ENCODE assay signal across 7 cellular contexts in the genomic region with DNA sequence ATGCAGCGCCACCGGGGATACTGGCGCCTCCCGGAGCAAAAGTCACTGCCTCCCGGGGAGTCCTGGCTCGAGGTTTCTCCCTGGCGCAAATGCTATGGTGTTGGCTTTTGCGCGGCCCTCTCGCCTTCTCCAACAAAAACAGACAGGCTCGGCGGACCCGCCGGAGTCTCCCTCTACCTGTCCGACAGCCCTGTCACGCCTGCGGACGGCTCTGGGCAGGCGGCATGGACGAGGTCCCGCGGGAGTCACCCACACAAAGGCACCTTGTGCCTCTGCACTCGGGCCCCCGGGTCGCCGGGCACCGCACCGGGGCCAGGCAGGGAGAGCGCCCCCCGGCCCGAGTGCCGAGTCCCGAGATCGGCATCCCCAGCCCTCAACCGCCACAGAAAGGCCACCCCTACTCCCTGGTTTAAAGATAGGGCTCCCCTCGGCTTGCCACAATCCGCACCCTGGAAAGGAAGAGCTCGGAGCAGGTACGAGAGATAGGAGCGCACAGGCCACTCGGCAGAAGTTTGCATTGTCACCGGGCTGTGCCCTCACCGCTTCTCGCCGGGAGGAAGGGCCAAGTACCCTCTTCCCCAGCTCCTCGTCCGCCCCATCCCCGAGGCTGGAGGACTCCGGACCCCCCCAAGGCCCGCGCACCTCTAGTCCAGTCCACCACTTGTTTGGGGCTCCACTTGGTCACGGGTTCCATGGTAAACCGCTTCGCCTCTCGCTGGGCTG. TPM values are rescaled to one million over a fixed set of nuclear protein-coding genes. Genes with fewer than 3 reads are reported as not detected.
DNase-seq lines count a peak whose midpoint lies in the region; FAIRE-seq and TF ChIP-seq lines count a peak whose summit lies in the region.

No MANE protein-coding gene starts in this region.

- peaks cover 16% of the 10 kb centered on the region; the same call in 1 of the 2 replicates for H3K27me3 ChIP-seq in H9 (ENCODE audit: insufficient read depth, low read length)
- H3K27me3 ChIP-seq in brain microvascular endothelial cell (replicated peaks) = no peaks in the 10 kb centered on the region
- peaks cover 0 to 3% (median 0%) of the 10 kb centered on the region in 5 donors for H3K27me3 ChIP-seq in subcutaneous abdominal adipose tissue (ENCODE audit: control insufficient read depth in 5 of 5, insufficient read depth in 4 of 5, low read length in 5 of 5)

- no peak overlapping the region for H2BK5ac ChIP-seq in H9 (ENCODE audit: insufficient read length, low read length)

- H3K14ac ChIP-seq in H9 (ENCODE audit: insufficient read depth, low read length) = peak overlapping the region; percentile 7

- in situ Hi-C loops in brain microvascular endothelial cell (cut with HindIII; ENCODE audit: low pct_ligation_motif_present, low sequenced_read_pairs) = no loop called here

- no peaks in the 10 kb centered on the region; a peak in 1 of 5 replicates for H3K9me3 Mint-ChIP-seq in H9

- H2AFZ ChIP-seq in H9 (ENCODE audit: low read length) = no peak overlapping the region

- H4K8ac ChIP-seq in H9 (replicated peaks; ENCODE audit: insufficient read length, low read depth, low read length) = no peak overlapping the region

- no peak for FAIRE-seq in GM12892 (lab: Jason Lieb, UNC)

- peak overlapping the region; percentile 81 for H3K9ac ChIP-seq in H9 (ENCODE audit: extremely low read depth, insufficient read length, low read length)
- peak overlapping the region in 4 of 5 donors; percentile 48 to 72 (median 65) for H3K9ac ChIP-seq in subcutaneous abdominal adipose tissue (ENCODE audit: low read length in 5 of 5)

- H3K23ac ChIP-seq in H9 (ENCODE audit: insufficient read length, low read depth, low read length) = no peak overlapping the region

- no peak for TF ChIP-seq CTCF in H9 (conservative IDR thresholded peaks at IDR 0.05)
- TF ChIP-seq CTCF in brain microvascular endothelial cell (IDR thresholded peaks at IDR 0.05; ENCODE audit: low read depth, low read length, missing control alignments) = no peak

- no peaks in the 10 kb centered on the region for H3K79me2 ChIP-seq in H9 (ENCODE audit: insufficient read depth, low read length)

- H3K79me1 ChIP-seq in H9 (ENCODE audit: insufficient read depth, low read depth, low read length, poor library complexity, severe bottlenecking) = no peaks in the 10 kb centered on the region

- H3K27ac Mint-ChIP-seq in H9 = no peak overlapping the region

- DNase-seq in GM12892 (ENCODE audit: insufficient read length) (peak; percentile 15), H9 (peak; percentile 47), NCI-H146 (lab: John Stamatoyannopoulos, UW) (peak; percentile 65), brain microvascular endothelial cell (no peak), left kidney (ENCODE audit: low read depth, low spot score) (peak; percentile 62), cortex of kidney (lab: John Stamatoyannopoulos, UW) (no peak)

- no peak overlapping the region for H3K56ac ChIP-seq in H9 (ENCODE audit: insufficient read length, low read depth, low read length)

- no peak overlapping the region for H4K91ac ChIP-seq in H9 (ENCODE audit: insufficient read length, low read depth, low read length)

- peaks cover 7% of the 10 kb centered on the region; the same call in 1 of the 2 replicates for H3K4me1 ChIP-seq in H9 (ENCODE audit: insufficient read depth, low read length)
- peaks cover 0 to 29% (median 22%) of the 10 kb centered on the region in 5 donors for H3K4me1 ChIP-seq in subcutaneous abdominal adipose tissue (ENCODE audit: control insufficient read depth in 5 of 5, insufficient read depth in 5 of 5, low read length in 5 of 5)

- peaks cover 61% of the 10 kb centered on the region for H3K27me3 Mint-ChIP-seq in H9 (ENCODE audit: low read depth)

- peaks cover 12% of the 10 kb centered on the region for H3K23me2 ChIP-seq in H9 (ENCODE audit: insufficient read length, low read depth, low read length, poor library complexity, severe bottlenecking)

- TF ChIP-seq POLR2A in GM12892 (IDR thresholded peaks at IDR 0.05; ENCODE audit: low read depth, low read length) = no peak

- H2BK12ac ChIP-seq in H9 (ENCODE audit: insufficient read length, low read depth, low read length) = no peak overlapping the region

- H2BK120ac ChIP-seq in H9 (ENCODE audit: low read depth, low read length, poor library complexity, severe bottlenecking) = no peak overlapping the region

- H4K5ac ChIP-seq in H9 (ENCODE audit: insufficient read length, low read depth, low read length) = no peak overlapping the region

- H3K9me3 ChIP-seq in H9 (ENCODE audit: control insufficient read depth, low read depth, low read length) = no peaks in the 10 kb centered on the region
- no peaks in the 10 kb centered on the region for H3K9me3 ChIP-seq in subcutaneous abdominal adipose tissue (ENCODE audit: control insufficient read depth in 5 of 5, low read length in 5 of 5)

- H3T11ph ChIP-seq in H9 (ENCODE audit: low read length) = no peak overlapping the region

- no peak overlapping the region for H2AK5ac ChIP-seq in H9 (ENCODE audit: insufficient read length, low read length)

- H2BK15ac ChIP-seq in H9 (ENCODE audit: low read depth, low read length) = no peak overlapping the region; the same call in 1 of the 2 replicates

- peaks cover 0 to 22% (median 0%) of the 10 kb centered on the region in 3 experiments; a peak in 3 of 7 replicates for H3K36me3 Mint-ChIP-seq in H9 (ENCODE audit: insufficient read depth in 1 of 3, low read depth in 3 of 3)

- H4K20me1 ChIP-seq in H9 (ENCODE audit: control insufficient read depth, insufficient read depth, insufficient read length) = no peaks in the 10 kb centered on the region

- H3K4ac ChIP-seq in H9 (ENCODE audit: low read depth, low read length) = no peak overlapping the region

- H3K27ac ChIP-seq in H9 (ENCODE audit: insufficient read length, low read depth, low read length) (no peak overlapping the region), brain microvascular endothelial cell (peak overlapping the region; percentile 86), subcutaneous abdominal adipose tissue (ENCODE audit: low read depth, low read length) (peak overlapping the region; percentile 54)

- H3K4me3 Mint-ChIP-seq in H9 = peak overlapping the region; percentile 71 to 88

- no peaks in the 10 kb centered on the region for H3K36me3 ChIP-seq in brain microvascular endothelial cell (replicated peaks)
- no peaks in the 10 kb centered on the region for H3K36me3 ChIP-seq in subcutaneous abdominal adipose tissue (ENCODE audit: control insufficient read depth in 5 of 5, insufficient read depth in 5 of 5, low read length in 5 of 5)

- no CpG with 5 or more reads among the region's 55 CpGs for WGBS in H9 (ENCODE audit: extremely low coverage, insufficient read length, low lambda C conversion rate)

- peak overlapping the region; percentile 89 for H3K4me3 ChIP-seq in brain microvascular endothelial cell (ENCODE audit: low read depth, low read length)
- peak overlapping the region; percentile 75 to 87 (median 78) for H3K4me3 ChIP-seq in subcutaneous abdominal adipose tissue (ENCODE audit: low read depth in 1 of 5, low read length in 5 of 5)

- H3K4me1 Mint-ChIP-seq in H9 = peaks cover 27 to 35% of the 10 kb centered on the region in 2 experiments

- H3K18ac ChIP-seq in H9 (ENCODE audit: insufficient read length, low read depth, low read length) = peak overlapping the region; percentile 61

- no peak overlapping the region for H2BK20ac ChIP-seq in H9 (ENCODE audit: low read depth, low read length, poor library complexity, severe bottlenecking)

- peak overlapping the region; percentile 71 for H3K4me2 ChIP-seq in H9 (ENCODE audit: insufficient read depth, insufficient read length, low read length)

RNA-seq across cellular contexts. Expression of gene CNKSR3, which starts 0.9 kb away (rescaled TPM):
- 0.51 TPM for polyA plus RNA-seq in GM12892 (2012; ENCODE audit: missing spikeins)
- 5.6 and 6.4 TPM in 2 replicates for total RNA-seq in H9 (2021)

Comparison
In these comparisons a context has a peak if more than half of its experiments do, and no peak if none do; other contexts are left out.
1. DNase-seq: peak in GM12892 (single experiment), H9 (single experiment), NCI-H146 (single experiment) and left kidney (single experiment); none in brain microvascular endothelial cell (single experiment) and cortex of kidney (single experiment).